Comparison of ENCODE assay signal across 25 cellular contexts in genomic region chr7:105821527-105821926, GRCh38.
"Had no signal": no experiment of that assay in that cellular context is flagged by ENCODE, and none has a peak within 500 bp of the region (broad histone marks: within the 10 kb centered on the region; RNA-seq: fewer than 3 reads in every experiment).

No MANE protein-coding gene starts in this region.

- DNase-seq: activated CD4-positive, alpha-beta T cell treated with anti-CD3 and anti-CD28 coated beads, Interleukin-2, amount 10 ng/mL, durations not matched to agents 24 days and 14 days; activated CD4-positive, alpha-beta T cell treated with anti-CD3 and anti-CD28 coated beads, Interleukin-2, amount 50 U/mL, for 48 hours; activated effector memory CD4-positive, alpha-beta T cell treated with Interleukin-2 at 50 U/mL for 16 hours; activated naive CD4-positive, alpha-beta T cell treated with anti-CD3 and anti-CD28 coated beads, Interleukin-2, amount 50 U/mL, for 16 hours; aorta; caudate nucleus; colonic mucosa; Kasumi-1; NCI-H1092; NCI-H1417; NCI-H1930; NCI-H2171; NCI-H2227 treated with DMSO at 0.1 percent for 48 hours; NCI-H446 treated with DMSO at 0.1 percent for 48 hours; NCI-H524 treated with DMSO at 0.1 percent for 48 hours; NCI-H774; NK-92 treated with Interleukin-12 subunit alpha and Interleukin-12 subunit beta, amount 100 ng/mL, for 24 hours; OCI-M1; Right ventricle myocardium superior; SJCRH30; SK-N-SH had no signal

- H3K4me3 Mint-ChIP-seq: activated CD4-positive, alpha-beta T cell treated with anti-CD3 and anti-CD28 coated beads, Interleukin-2, amount 10 ng/mL, durations not matched to agents 24 days and 14 days had no signal

- H3K4me2 ChIP-seq: SK-N-SH had no signal

- H3K4me1 ChIP-seq: colonic mucosa had no signal

- H3K27ac Mint-ChIP-seq: activated CD4-positive, alpha-beta T cell treated with anti-CD3 and anti-CD28 coated beads, Interleukin-2, amount 10 ng/mL, durations not matched to agents 24 days and 14 days had no signal

- ATAC-seq: activated CD4-positive, CD25-positive, alpha-beta regulatory T cell treated with anti-CD3 and anti-CD28 coated beads, Interleukin-2, amount 50 U/mL, for 24 hours; Panc1 had no signal

- H3K4me3 ChIP-seq: breast epithelium, colonic mucosa, SJCRH30 had no signal

- H3K9me3 ChIP-seq: breast epithelium, colonic mucosa, SJCRH30, SK-N-SH had no signal

- H3K9ac ChIP-seq: SK-N-SH had no signal

- H3K9me2 ChIP-seq: SK-N-SH had no signal

- H3K27me3 ChIP-seq: breast epithelium, colonic mucosa, SJCRH30 had no signal

- H3K27ac ChIP-seq: breast epithelium, colonic mucosa, RWPE1, SJCRH30 had no signal

- H3K36me3 ChIP-seq: breast epithelium, colonic mucosa, SJCRH30 had no signal
